Comparison of ENCODE assay signal across 8 cellular contexts in genomic region chr1:224434447-224435317, GRCh38. TPM values are rescaled to one million over a fixed set of nuclear protein-coding genes. Genes with fewer than 3 reads are reported as not detected.
DNase-seq lines count a peak whose midpoint lies in the region; TF ChIP-seq lines count a peak whose summit lies in the region.

TSS of gene WDR26 (minus strand) at chr1:224434797.

- no peaks in the 10 kb centered on the region for H3K36me3 ChIP-seq in GM06990 (ENCODE audit: control insufficient read depth, insufficient read depth, low read length)
- H3K36me3 ChIP-seq in MM.1S (replicated peaks; ENCODE audit: insufficient read depth, low read length), result no peaks in the 10 kb centered on the region
- H3K36me3 ChIP-seq in neutrophil, result peaks cover 8% of the 10 kb centered on the region

- H3K9me2 ChIP-seq in MM.1S (replicated peaks; ENCODE audit: insufficient read depth, low read length), result no peaks in the 10 kb centered on the region

- H3F3A ChIP-seq in MM.1S (ENCODE audit: insufficient read depth, low read length), result peaks cover 46% of the 10 kb centered on the region

- H3K4me2 ChIP-seq in MM.1S (ENCODE audit: low read depth, low read length), result peak within 1 kb of the TSS; percentile 87

- DNase-seq in GM06990 (ENCODE audit: extremely low read depth, insufficient read length), result peak; percentile 80
- DNase-seq in HCEC 1CT, result peak; percentile 84
- DNase-seq in MM.1S, result peak; percentile 94
- peak; percentile 88 for DNase-seq in SK-N-DZ (ENCODE audit: low spot score)
- peak; percentile 85 for DNase-seq in activated naive CD4-positive, alpha-beta T cell treated with Interleukin-2 at 50 U/mL for 16 hours
- peak; percentile 91 for DNase-seq in germinal center (ENCODE audit: low spot score)
- peak; percentile 91 for DNase-seq in superior temporal gyrus (ENCODE audit: extremely low spot score)

- H4K20me1 ChIP-seq in MM.1S (ENCODE audit: insufficient read depth, low read length), result no peaks in the 10 kb centered on the region

- H3K79me2 ChIP-seq in MM.1S (ENCODE audit: low read length), result peaks cover 77% of the 10 kb centered on the region

- peak within 1 kb of the TSS; percentile 86 for H3K9ac ChIP-seq in MM.1S (ENCODE audit: low read length)

- H3K4me1 ChIP-seq in MM.1S (ENCODE audit: low read length) (peaks cover 23% of the 10 kb centered on the region), neutrophil (ENCODE audit: control insufficient read depth in 1 of 2, insufficient read depth in 1 of 2, low read depth in 1 of 2, low read length in 1 of 2) (peaks cover 30 to 46% of the 10 kb centered on the region in 2 experiments)

- H3K9me3 ChIP-seq in MM.1S (replicated peaks; ENCODE audit: insufficient read depth, low read length), result no peaks in the 10 kb centered on the region
- no peaks in the 10 kb centered on the region for H3K9me3 ChIP-seq in neutrophil

- H3K4me3 ChIP-seq in GM06990 (replicated peaks; ENCODE audit: low read depth, low read length) (peak within 1 kb of the TSS; percentile 82), MM.1S (ENCODE audit: low read length) (peak within 1 kb of the TSS; percentile 84), neutrophil (ENCODE audit: low read depth in 1 of 2, low read length in 1 of 2) (peak within 1 kb of the TSS; percentile 90 to 93)

- H3K27me3 ChIP-seq in GM06990 (replicated peaks; ENCODE audit: control insufficient read depth, insufficient read depth, low read length) (no peaks in the 10 kb centered on the region), MM.1S (replicated peaks; ENCODE audit: insufficient read depth, low read length) (no peaks in the 10 kb centered on the region), neutrophil (no peaks in the 10 kb centered on the region)

- peak within 1 kb of the TSS; percentile 97 for H2AFZ ChIP-seq in MM.1S (ENCODE audit: low read length)

- H3K27ac ChIP-seq in MM.1S (ENCODE audit: low read length) (peak within 1 kb of the TSS; percentile 70), neutrophil (peak within 1 kb of the TSS; percentile 98)

- TF ChIP-seq CTCF in GM06990 (IDR thresholded peaks at IDR 0.05; ENCODE audit: insufficient read depth, low read length, poor library complexity, severe bottlenecking) (peak; percentile 15), MM.1S (IDR thresholded peaks at IDR 0.05; ENCODE audit: low read length) (peak; percentile 16), neutrophil (IDR thresholded peaks at IDR 0.05) (peak; percentile 20)

RNA-seq across cellular contexts. Expression of gene WDR26, which starts in this region (rescaled TPM):
- 31.4 and 38.1 TPM in 2 replicates for polyA plus RNA-seq in SK-N-DZ (2014; cell fraction: cytosol; rRNA removed)
- polyA plus RNA-seq in SK-N-DZ (2014; cell fraction: nucleus; rRNA removed), result 39.3 and 46.6 TPM in 2 replicates

Comparison
In these comparisons a context has a peak if more than half of its experiments do, and no peak if none do; other contexts are left out.
1. Peak in every context shown above with its lines: DNase-seq, H3K4me3 ChIP-seq and H3K27ac ChIP-seq.